ENCODE assay signal across 1 cellular context in genomic region chr5:173055983-173056782, GRCh38.
TF ChIP-seq lines count a peak whose summit lies in the region.

TSS of gene CREBRF (plus strand) at chr5:173056352. CDS start at chr5:173080776, 24,424 bp downstream.

TF ChIP-seq in HepG2, 621 proteins besides CTCF, POLR2A, EP300 and RAD21 (continued from another document and continues in another):
- TF ChIP-seq HBP1 (CRISPR knock-in tag; IDR thresholded peaks at IDR 0.05; ENCODE audit: low read depth) (no peak), ETS1 (CRISPR knock-in tag; IDR thresholded peaks at IDR 0.05) (0 out of 2 replicates have a peak, but pooled peaks have one; percentile 70), ZNF326 (CRISPR knock-in tag; IDR thresholded peaks at IDR 0.05; ENCODE audit: borderline replicate concordance) (no peak), TEAD3 (CRISPR knock-in tag; optimal IDR thresholded peaks at IDR 0.05; ENCODE audit: borderline replicate concordance) (peak; percentile 28), ZNF18 (CRISPR knock-in tag; IDR thresholded peaks at IDR 0.05; ENCODE audit: insufficient replicate concordance) (no peak), HES4 (CRISPR knock-in tag; IDR thresholded peaks at IDR 0.05; ENCODE audit: borderline replicate concordance) (0 out of 2 replicates have a peak, but pooled peaks have one; percentile 31), RXRA (CRISPR knock-in tag; IDR thresholded peaks at IDR 0.05) (peak; percentile 61; the same call in 1 of the 2 replicates), TARDBP (CRISPR knock-in tag; IDR thresholded peaks at IDR 0.05) (0 out of 2 replicates have a peak, but pooled peaks have one; percentile 57), CREB1 (IDR thresholded peaks at IDR 0.05) (peak; percentile 66), CREB1 (CRISPR knock-in tag; IDR thresholded peaks at IDR 0.05) (peak; percentile 51), MEF2D (CRISPR knock-in tag; IDR thresholded peaks at IDR 0.05) (0 out of 2 replicates have a peak, but pooled peaks have one; percentile 48), GFI1 (CRISPR knock-in tag; IDR thresholded peaks at IDR 0.05; ENCODE audit: borderline replicate concordance) (peak; percentile 50; the same call in 1 of the 2 replicates), SCMH1 (CRISPR knock-in tag; IDR thresholded peaks at IDR 0.05; ENCODE audit: borderline replicate concordance) (no peak), RERE (CRISPR knock-in tag; IDR thresholded peaks at IDR 0.05; ENCODE audit: low read depth) (no peak), ZSCAN20 (CRISPR knock-in tag; IDR thresholded peaks at IDR 0.05; ENCODE audit: borderline replicate concordance) (peak; percentile 75; the same call in 1 of the 2 replicates), ZNF17 (CRISPR knock-in tag; IDR thresholded peaks at IDR 0.05) (no peak), GATAD1 (CRISPR knock-in tag; IDR thresholded peaks at IDR 0.05) (peak; percentile 87), ZNF546 (CRISPR knock-in tag; conservative IDR thresholded peaks at IDR 0.05) (peak; percentile 75; the same call in 1 of the 2 replicates), ZNF331 (CRISPR knock-in tag; IDR thresholded peaks at IDR 0.05) (peak; percentile 50; the same call in 1 of the 2 replicates), ZSCAN9 (CRISPR knock-in tag; IDR thresholded peaks at IDR 0.05; ENCODE audit: borderline replicate concordance) (0 out of 2 replicates have a peak, but pooled peaks have one; percentile 24), ZBTB38 (CRISPR knock-in tag; IDR thresholded peaks at IDR 0.05) (peak; percentile 64), FOXK2 (IDR thresholded peaks at IDR 0.05) (peak; percentile 69), NCOA2 (CRISPR knock-in tag; IDR thresholded peaks at IDR 0.05) (0 out of 2 replicates have a peak, but pooled peaks have one; percentile 9), MED1 (CRISPR knock-in tag; IDR thresholded peaks at IDR 0.05) (peak; percentile 53; the same call in 1 of the 2 replicates), UBTF (CRISPR knock-in tag; IDR thresholded peaks at IDR 0.05) (0 out of 2 replicates have a peak, but pooled peaks have one; percentile 15), PHF8 (CRISPR knock-in tag; IDR thresholded peaks at IDR 0.05) (peak; percentile 54; the same call in 1 of the 2 replicates), SETDB1 (CRISPR knock-in tag; IDR thresholded peaks at IDR 0.05; ENCODE audit: borderline replicate concordance) (no peak), ZNF34 (CRISPR knock-in tag; IDR thresholded peaks at IDR 0.05; ENCODE audit: borderline replicate concordance) (peak; percentile 28; the same call in 1 of the 2 replicates), RAD51 (IDR thresholded peaks at IDR 0.05; ENCODE audit: borderline replicate concordance) (peak; percentile 95), TFE3 (CRISPR knock-in tag; IDR thresholded peaks at IDR 0.05) (peak; percentile 99), E2F5 (CRISPR knock-in tag; conservative IDR thresholded peaks at IDR 0.05) (no peak), HNRNPLL (IDR thresholded peaks at IDR 0.05; ENCODE audit: low read depth, low read length, poor library complexity, severe bottlenecking) (peak; percentile 49), ZKSCAN8 (CRISPR knock-in tag; IDR thresholded peaks at IDR 0.05; ENCODE audit: borderline replicate concordance) (peak; percentile 38; the same call in 1 of the 2 replicates), SP5 (CRISPR knock-in tag; IDR thresholded peaks at IDR 0.05; ENCODE audit: borderline replicate concordance, low read depth) (peak; percentile 74), ELK4 (CRISPR knock-in tag; IDR thresholded peaks at IDR 0.05; ENCODE audit: borderline replicate concordance) (no peak), ZNF264 (CRISPR knock-in tag; IDR thresholded peaks at IDR 0.05) (no peak), EED (CRISPR knock-in tag; IDR thresholded peaks at IDR 0.05) (0 out of 2 replicates have a peak, but pooled peaks have one; percentile 20), TP53 (CRISPR knock-in tag; conservative IDR thresholded peaks at IDR 0.05) (no peak), WIZ (CRISPR knock-in tag; IDR thresholded peaks at IDR 0.05) (0 out of 2 replicates have a peak, but pooled peaks have one; percentile 15), ZNF552 (CRISPR knock-in tag; IDR thresholded peaks at IDR 0.05; ENCODE audit: borderline replicate concordance) (0 out of 2 replicates have a peak, but pooled peaks have one; percentile 36), ZNF225 (CRISPR knock-in tag; IDR thresholded peaks at IDR 0.05) (no peak), TGIF2 (CRISPR knock-in tag; IDR thresholded peaks at IDR 0.05) (peak; percentile 94), FUBP1 (CRISPR knock-in tag; IDR thresholded peaks at IDR 0.05; ENCODE audit: borderline replicate concordance) (no peak)
